ENCODE assay signal across 8 cellular contexts in genomic region chr9:126690431-126691051, GRCh38.
DNase-seq lines count a peak whose midpoint lies in the region; ATAC-seq and TF ChIP-seq lines count a peak whose summit lies in the region.

No MANE protein-coding gene starts in this region.

- no peaks in the 10 kb centered on the region for H3K36me3 ChIP-seq in cardiac muscle cell

- peaks cover 98% of the 10 kb centered on the region for H3K27me3 ChIP-seq in cardiac muscle cell

- ATAC-seq in HG02884 (IDR thresholded peaks at IDR 0.05; ENCODE audit: unreplicated experiment), result no peak

- TF ChIP-seq CTCF in cardiac muscle cell (IDR thresholded peaks at IDR 0.05; ENCODE audit: low read depth, low read length), result peak; percentile 71

- no peaks in the 10 kb centered on the region for H3K4me1 ChIP-seq in cardiac muscle cell (ENCODE audit: low read depth)

- H3K4me3 ChIP-seq in cardiac muscle cell, result no peak overlapping the region

- H3K27ac ChIP-seq in cardiac muscle cell, result no peak overlapping the region

- H3K9me3 ChIP-seq in cardiac muscle cell (ENCODE audit: low read depth), result no peaks in the 10 kb centered on the region

- DNase-seq in DMS 273 (lab: John Stamatoyannopoulos, UW; ENCODE audit: unreplicated experiment) (peak; percentile 66), DMS 273 treated with DMSO at 0.1 percent for 48 hours (lab: John Stamatoyannopoulos, UW) (no peak), OCI-M1 (lab: John Stamatoyannopoulos, UW) (peak; percentile 12), cardiac muscle cell (ENCODE audit: low read depth in 1 of 2, low spot score in 1 of 2) (peak; percentile 29 to 76), dedifferentiated amniotic fluid mesenchymal stem cell (ENCODE audit: extremely low spot score) (no peak)
- DNase-seq in activated T-helper 1 cell treated with anti-CD3 and anti-CD28 coated beads, Interleukin-2, amount 50 U/mL, for 16 hours (ENCODE audit: low read depth in 1 of 2, low spot score in 1 of 2), result peak; percentile 19 to 21
- DNase-seq in stimulated activated CD4-positive, alpha-beta T cell treated with anti-CD3 and anti-CD28 coated beads, Interleukin-15, amount 100 ng/mL, for 1 hour (ENCODE audit: low read depth in 1 of 2, low spot score in 1 of 2), result peak; percentile 18 to 46

Comparison
In these comparisons a context has a peak if more than half of its experiments do, and no peak if none do; other contexts are left out.
1. DNase-seq: peak in DMS 273 (single experiment), OCI-M1 (single experiment), activated T-helper 1 cell treated with anti-CD3 and anti-CD28 coated beads, Interleukin-2, amount 50 U/mL, for 16 hours (2 of 2), cardiac muscle cell (2 of 2) and stimulated activated CD4-positive, alpha-beta T cell treated with anti-CD3 and anti-CD28 coated beads, Interleukin-15, amount 100 ng/mL, for 1 hour (2 of 2); none in DMS 273 treated with DMSO at 0.1 percent for 48 hours (single experiment) and dedifferentiated amniotic fluid mesenchymal stem cell (single experiment).